ENCODE assay signal across 8 cellular contexts in the genomic region with DNA sequence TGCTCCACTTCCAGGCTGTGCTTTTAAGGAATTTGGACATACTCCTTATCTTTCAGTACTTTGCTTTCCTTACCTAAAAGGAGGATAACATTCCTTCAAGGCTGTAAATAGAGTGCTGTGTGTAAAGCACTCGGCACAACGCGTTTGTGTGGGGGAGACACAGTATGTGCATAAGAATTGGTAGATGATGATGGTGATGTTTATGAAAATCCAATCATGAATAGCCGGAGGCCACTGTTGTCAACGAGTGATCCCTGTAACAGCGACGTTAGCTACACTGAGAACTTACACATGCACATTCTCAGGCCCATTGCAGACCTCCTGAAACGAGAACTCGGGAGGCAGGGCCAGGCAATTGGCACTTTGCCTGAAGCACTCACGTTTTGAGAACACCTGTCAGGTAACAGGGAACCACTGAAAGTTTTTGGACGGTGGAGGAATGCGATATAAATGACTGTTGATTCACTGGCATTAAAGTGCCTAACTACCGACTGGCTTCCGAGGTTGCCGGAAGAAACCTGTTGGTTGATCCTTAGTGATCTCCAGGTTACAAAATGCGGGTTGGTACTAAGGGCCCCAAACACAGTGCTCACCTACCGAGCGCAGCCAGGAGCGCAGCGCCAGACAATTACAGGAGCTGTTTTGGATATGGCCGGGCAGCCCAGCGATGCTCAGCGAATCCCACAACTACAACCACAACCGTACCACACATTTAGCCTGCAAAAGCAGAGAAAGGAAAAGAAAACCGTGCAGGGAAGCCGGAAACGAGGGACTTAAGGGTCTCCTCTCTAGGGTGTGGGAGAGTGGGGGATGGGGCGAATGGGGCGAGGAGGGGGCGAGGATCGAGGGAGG. TPM values are rescaled to one million over a fixed set of nuclear protein-coding genes. Genes with fewer than 3 reads are reported as not detected.
DNase-seq lines count a peak whose midpoint lies in the region; ATAC-seq and TF ChIP-seq lines count a peak whose summit lies in the region.

No MANE protein-coding gene starts in this region.

- H3K36me3 ChIP-seq in WERI-Rb-1, result peaks cover 6% of the 10 kb centered on the region

- peaks cover 34% of the 10 kb centered on the region for H3K4me1 Mint-ChIP-seq in activated naive CD4-positive, alpha-beta T cell treated with anti-CD3 and anti-CD28 coated beads for 36 hours (ENCODE audit: low read depth)
- peaks cover 8% of the 10 kb centered on the region for H3K4me1 Mint-ChIP-seq in neural crest cell

- peak overlapping the region; percentile 78 for H3K4me3 Mint-ChIP-seq in activated naive CD4-positive, alpha-beta T cell treated with anti-CD3 and anti-CD28 coated beads for 36 hours
- peak overlapping the region; percentile 94 for H3K4me3 Mint-ChIP-seq in neural crest cell

- peaks cover 7% of the 10 kb centered on the region for H3K36me3 Mint-ChIP-seq in activated naive CD4-positive, alpha-beta T cell treated with anti-CD3 and anti-CD28 coated beads for 36 hours (ENCODE audit: low read depth)
- peaks cover 7% of the 10 kb centered on the region for H3K36me3 Mint-ChIP-seq in neural crest cell (ENCODE audit: low read depth)

- H3K27ac ChIP-seq in WERI-Rb-1, result peak overlapping the region; percentile 68

- no peak for ATAC-seq in HG02852 (IDR thresholded peaks at IDR 0.05; ENCODE audit: unreplicated experiment)

- DNase-seq in activated naive CD4-positive, alpha-beta T cell treated with anti-CD3 and anti-CD28 coated beads for 36 hours, result peak; percentile 27
- DNase-seq in activated naive CD4-positive, alpha-beta T cell treated with Interleukin-2 at 50 U/mL for 16 hours, result no peak
- DNase-seq in WERI-Rb-1, result no peak
- no peak for DNase-seq in fibroblast of mammary gland (ENCODE audit: low read depth)
- no peak for DNase-seq in neural crest cell (ENCODE audit: low read depth, low spot score)
- no peak for DNase-seq in activated gamma-delta T cell treated with Interleukin-2 at 50 U/mL for 16 hours
- no peak for DNase-seq in T-helper 9 cell

- H3K4me3 ChIP-seq in WERI-Rb-1 (ENCODE audit: low read depth, low read length), result peak overlapping the region; percentile 63
- peak overlapping the region; percentile 59 for H3K4me3 ChIP-seq in fibroblast of mammary gland (ENCODE audit: control insufficient read depth, low read depth, low read length)

- no peaks in the 10 kb centered on the region for H3K9me3 ChIP-seq in WERI-Rb-1 (ENCODE audit: severe bottlenecking)

- TF ChIP-seq CTCF in WERI-Rb-1 (IDR thresholded peaks at IDR 0.05; ENCODE audit: low read depth, low read length) (no peak), fibroblast of mammary gland (conservative IDR thresholded peaks at IDR 0.05; ENCODE audit: control insufficient read depth, insufficient read depth, low read depth, low read length) (no peak), neural crest cell (conservative IDR thresholded peaks at IDR 0.05) (no peak)

- intact Hi-C loops in activated naive CD4-positive, alpha-beta T cell treated with anti-CD3 and anti-CD28 coated beads for 36 hours (cut with micrococcal nuclease), result loop anchor here (1.0 to 5.0 kb wide), 3 partner anchors 179 to 444 kb away; a partner anchor contains a TSS

- H3K27me3 Mint-ChIP-seq in activated naive CD4-positive, alpha-beta T cell treated with anti-CD3 and anti-CD28 coated beads for 36 hours (ENCODE audit: low read depth), result no peaks in the 10 kb centered on the region
- peaks cover 13% of the 10 kb centered on the region for H3K27me3 Mint-ChIP-seq in neural crest cell (ENCODE audit: low read depth)

- no peaks in the 10 kb centered on the region for H3K27me3 ChIP-seq in WERI-Rb-1 (ENCODE audit: insufficient read depth, low read depth, severe bottlenecking)

- peak overlapping the region; percentile 81 for H3K27ac Mint-ChIP-seq in activated naive CD4-positive, alpha-beta T cell treated with anti-CD3 and anti-CD28 coated beads for 36 hours
- peak overlapping the region; percentile 82 for H3K27ac Mint-ChIP-seq in neural crest cell (ENCODE audit: unreplicated experiment)

- CTCF ChIA-PET in activated naive CD4-positive, alpha-beta T cell treated with anti-CD3 and anti-CD28 coated beads for 36 hours (lab: Charles Lee), result interaction anchor here (0.6 to 1.4 kb wide), 10 partner anchors 10 to 277 kb away, joined by 3 to 5 read pairs (median 3); no protein-coding TSS in a partner anchor

- peaks cover 3% of the 10 kb centered on the region for H3K9me3 Mint-ChIP-seq in activated naive CD4-positive, alpha-beta T cell treated with anti-CD3 and anti-CD28 coated beads for 36 hours
- peaks cover 3% of the 10 kb centered on the region for H3K9me3 Mint-ChIP-seq in neural crest cell

RNA-seq across cellular contexts. Expression of a gene that starts 1.0 kb away (rescaled TPM):
- total RNA-seq in activated naive CD4-positive, alpha-beta T cell treated with anti-CD3 and anti-CD28 coated beads for 36 hours, result 100 to 1,000 TPM; 126 to 131 TPM
- 209 and 212 TPM in 2 replicates for total RNA-seq in neural crest cell
